17 cellular contexts compared by ENCODE assay signal in the genomic region with DNA sequence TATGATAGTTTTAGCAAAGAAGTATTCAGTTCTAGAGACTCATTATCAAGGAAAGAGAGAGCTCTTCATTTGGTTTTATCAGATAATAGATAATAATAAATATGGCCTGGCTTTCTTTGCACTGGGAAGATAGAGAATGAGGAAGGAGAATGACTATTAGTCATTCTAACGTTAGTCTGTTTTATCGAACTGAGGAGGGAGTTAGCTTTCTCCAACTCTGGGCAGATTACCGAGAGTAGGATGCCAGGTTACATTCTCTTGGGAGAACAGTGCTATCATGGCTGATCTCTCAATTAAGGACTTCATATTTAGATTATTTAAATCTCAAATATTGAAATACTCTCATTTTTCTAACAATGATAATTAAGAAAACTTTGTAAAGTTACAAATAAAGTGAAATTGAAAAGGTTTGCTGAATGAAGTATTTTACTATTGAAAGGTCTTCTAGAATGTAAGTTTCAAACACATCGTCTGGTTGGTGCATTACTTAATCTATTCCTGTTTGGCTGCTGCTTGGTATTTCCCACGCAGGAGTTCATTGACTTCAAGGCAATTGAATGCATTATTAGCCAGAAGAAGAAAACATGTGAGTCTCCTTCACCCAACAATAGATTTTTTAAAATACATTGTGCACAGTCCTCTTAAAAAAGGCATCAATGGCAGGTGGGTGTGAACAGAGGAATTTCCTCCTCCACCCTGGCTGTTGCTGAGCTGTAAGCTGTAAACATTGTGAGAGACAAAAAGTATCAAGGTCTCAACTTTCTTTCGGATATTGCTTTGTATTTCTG.
DNase-seq lines count a peak whose midpoint lies in the region; ATAC-seq and TF ChIP-seq lines count a peak whose summit lies in the region.
"Had no signal": no experiment of that assay in that cellular context is flagged by ENCODE, and none has a peak within 500 bp of the region (broad histone marks: within the 10 kb centered on the region; RNA-seq: fewer than 3 reads in every experiment).

No MANE protein-coding gene starts in this region.

- ATAC-seq in WTC11 (no peak), left ventricle myocardium superior (peak; percentile 34)
- ATAC-seq: activated CD8-positive, alpha-beta T cell treated with anti-CD3 and anti-CD28 coated beads for 36 hours had no signal

- H3K36me3 ChIP-seq in ACC112 (ENCODE audit: insufficient read depth, low read length): peaks cover 15% of the 10 kb centered on the region
- H3K36me3 ChIP-seq: tibial artery had no signal

- H3K27ac ChIP-seq in ACC112 (ENCODE audit: low read depth, low read length): peak overlapping the region; percentile 98

- H3K9me3 Mint-ChIP-seq in IgD-negative memory B cell (no peaks in the 10 kb centered on the region), WTC11 (peaks cover 5% of the 10 kb centered on the region)
- H3K9me3 Mint-ChIP-seq: activated CD8-positive, alpha-beta T cell treated with anti-CD3 and anti-CD28 coated beads for 36 hours had no signal

- POLR2A ChIA-PET in WTC11 (lab: Charles Lee): interaction anchor here (0.6 kb wide), 1 partner anchor 9 kb away, joined by 8 read pairs; no protein-coding TSS in a partner anchor

- H3K4me3 ChIP-seq in ACC112 (ENCODE audit: low read depth, low read length): peak overlapping the region; percentile 17
- H3K4me3 ChIP-seq: tibial artery had no signal

- CTCF ChIA-PET in WTC11 (lab: Charles Lee): interaction anchor here (0.7 to 1.6 kb wide), 2 partner anchors 25 to 164 kb away, joined by 4 read pairs; no protein-coding TSS in a partner anchor

- H3K4me1 Mint-ChIP-seq in IgD-negative memory B cell: peaks cover 60 to 71% (median 66%) of the 10 kb centered on the region in 3 donors
- H3K4me1 Mint-ChIP-seq in WTC11: peaks cover 32% of the 10 kb centered on the region

- no peak overlapping the region for H2AFZ ChIP-seq in ACC112 (ENCODE audit: low read length, unreplicated experiment)

- H3K36me3 Mint-ChIP-seq in IgD-negative memory B cell: peaks cover 12% of the 10 kb centered on the region
- H3K36me3 Mint-ChIP-seq in WTC11: peaks cover 16% of the 10 kb centered on the region

- H3K27me3 Mint-ChIP-seq in IgD-negative memory B cell: no peaks in the 10 kb centered on the region
- no peaks in the 10 kb centered on the region for H3K27me3 Mint-ChIP-seq in WTC11 (ENCODE audit: low read depth)

- peak overlapping the region in 3 of 4 donors; percentile 34 to 78 (median 75) for H3K4me3 Mint-ChIP-seq in IgD-negative memory B cell
- H3K4me3 Mint-ChIP-seq in WTC11: no peak overlapping the region
- H3K4me3 Mint-ChIP-seq: activated CD8-positive, alpha-beta T cell treated with anti-CD3 and anti-CD28 coated beads for 36 hours had no signal

- peaks cover 93% of the 10 kb centered on the region for H3K79me2 ChIP-seq in ACC112 (ENCODE audit: control insufficient read depth, insufficient read depth, low read length, unreplicated experiment)

- H3K27ac Mint-ChIP-seq in IgD-negative memory B cell: peak overlapping the region in 2 of 3 donors; percentile 5 to 69
- peak overlapping the region; percentile 47; the same call in 1 of the 2 replicates for H3K27ac Mint-ChIP-seq in WTC11
- H3K27ac Mint-ChIP-seq: activated CD8-positive, alpha-beta T cell treated with anti-CD3 and anti-CD28 coated beads for 36 hours had no signal

- H3K4me1 ChIP-seq in ACC112 (ENCODE audit: control insufficient read depth, insufficient read depth, low read length, unreplicated experiment): peaks cover 65% of the 10 kb centered on the region

- H3K27me3 ChIP-seq in ACC112 (ENCODE audit: insufficient read depth, low read length): no peaks in the 10 kb centered on the region
- H3K27me3 ChIP-seq: tibial artery had no signal

- intact Hi-C loops in left ventricle myocardium superior (cut with micrococcal nuclease): no loop called here

- no peak for DNase-seq in WTC11 (ENCODE audit: low spot score)
- DNase-seq in left ventricle myocardium superior: no peak
- DNase-seq in NCI-H2227 treated with DMSO at 0.1 percent for 48 hours (lab: John Stamatoyannopoulos, UW): no peak
- DNase-seq in amygdala (lab: John Stamatoyannopoulos, UW): no peak
- DNase-seq in hepatic stellate cell (ENCODE audit: low spot score): no peak
- no peak for DNase-seq in activated naive CD4-positive, alpha-beta T cell (lab: John Stamatoyannopoulos, UW)
- DNase-seq: activated CD8-positive, alpha-beta T cell treated with anti-CD3 and anti-CD28 coated beads for 36 hours; activated gamma-delta T cell; caudate nucleus; glutamatergic neuron; kidney glomerular epithelial cell; NCI-H1048; NCI-H446; stimulated activated CD4-positive, alpha-beta T cell treated with anti-CD3 and anti-CD28 coated beads, Interleukin-1b, Interleukin-23, amount 100 ng/mL, for 48 hours; tibial artery had no signal

- TF ChIP-seq CTCF in WTC11 (IDR thresholded peaks at IDR 0.05): no peak

TF ChIP-seq in WTC11, 78 proteins besides CTCF, POLR2A, EP300 and RAD21:
- TF ChIP-seq CDX4 (CRISPR knock-in tag; IDR thresholded peaks at IDR 0.05; ENCODE audit: borderline replicate concordance) (no peak), ZNF671 (CRISPR knock-in tag; IDR thresholded peaks at IDR 0.05) (no peak), ZNF232 (CRISPR knock-in tag; IDR thresholded peaks at IDR 0.05) (no peak), SMAD4 (CRISPR knock-in tag; IDR thresholded peaks at IDR 0.05) (no peak), RORB (CRISPR knock-in tag; IDR thresholded peaks at IDR 0.05) (no peak), KAT7 (CRISPR knock-in tag; IDR thresholded peaks at IDR 0.05; ENCODE audit: borderline replicate concordance) (no peak), ZNF512 (CRISPR knock-in tag; IDR thresholded peaks at IDR 0.05; ENCODE audit: borderline replicate concordance) (no peak), CREM (CRISPR knock-in tag; IDR thresholded peaks at IDR 0.05) (no peak), ATF1 (CRISPR knock-in tag; IDR thresholded peaks at IDR 0.05) (no peak), ZNF219 (CRISPR knock-in tag; IDR thresholded peaks at IDR 0.05; ENCODE audit: borderline replicate concordance) (no peak), MYBL2 (CRISPR knock-in tag; IDR thresholded peaks at IDR 0.05) (no peak), ZNF263 (CRISPR knock-in tag; IDR thresholded peaks at IDR 0.05; ENCODE audit: low read depth) (no peak), ZNF416 (CRISPR knock-in tag; IDR thresholded peaks at IDR 0.05) (no peak), NFATC4 (CRISPR knock-in tag; IDR thresholded peaks at IDR 0.05) (no peak)
- TF ChIP-seq, protein P1, sequence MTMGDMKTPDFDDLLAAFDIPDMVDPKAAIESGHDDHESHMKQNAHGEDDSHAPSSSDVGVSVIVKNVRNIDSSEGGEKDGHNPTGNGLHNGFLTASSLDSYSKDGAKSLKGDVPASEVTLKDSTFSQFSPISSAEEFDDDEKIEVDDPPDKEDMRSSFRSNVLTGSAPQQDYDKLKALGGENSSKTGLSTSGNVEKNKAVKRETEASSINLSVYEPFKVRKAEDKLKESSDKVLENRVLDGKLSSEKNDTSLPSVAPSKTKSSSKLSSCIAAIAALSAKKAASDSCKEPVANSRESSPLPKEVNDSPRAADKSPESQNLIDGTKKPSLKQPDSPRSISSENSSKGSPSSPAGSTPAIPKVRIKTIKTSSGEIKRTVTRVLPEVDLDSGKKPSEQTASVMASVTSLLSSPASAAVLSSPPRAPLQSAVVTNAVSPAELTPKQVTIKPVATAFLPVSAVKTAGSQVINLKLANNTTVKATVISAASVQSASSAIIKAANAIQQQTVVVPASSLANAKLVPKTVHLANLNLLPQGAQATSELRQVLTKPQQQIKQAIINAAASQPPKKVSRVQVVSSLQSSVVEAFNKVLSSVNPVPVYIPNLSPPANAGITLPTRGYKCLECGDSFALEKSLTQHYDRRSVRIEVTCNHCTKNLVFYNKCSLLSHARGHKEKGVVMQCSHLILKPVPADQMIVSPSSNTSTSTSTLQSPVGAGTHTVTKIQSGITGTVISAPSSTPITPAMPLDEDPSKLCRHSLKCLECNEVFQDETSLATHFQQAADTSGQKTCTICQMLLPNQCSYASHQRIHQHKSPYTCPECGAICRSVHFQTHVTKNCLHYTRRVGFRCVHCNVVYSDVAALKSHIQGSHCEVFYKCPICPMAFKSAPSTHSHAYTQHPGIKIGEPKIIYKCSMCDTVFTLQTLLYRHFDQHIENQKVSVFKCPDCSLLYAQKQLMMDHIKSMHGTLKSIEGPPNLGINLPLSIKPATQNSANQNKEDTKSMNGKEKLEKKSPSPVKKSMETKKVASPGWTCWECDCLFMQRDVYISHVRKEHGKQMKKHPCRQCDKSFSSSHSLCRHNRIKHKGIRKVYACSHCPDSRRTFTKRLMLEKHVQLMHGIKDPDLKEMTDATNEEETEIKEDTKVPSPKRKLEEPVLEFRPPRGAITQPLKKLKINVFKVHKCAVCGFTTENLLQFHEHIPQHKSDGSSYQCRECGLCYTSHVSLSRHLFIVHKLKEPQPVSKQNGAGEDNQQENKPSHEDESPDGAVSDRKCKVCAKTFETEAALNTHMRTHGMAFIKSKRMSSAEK (CRISPR knock-in tag; IDR thresholded peaks at IDR 0.05; ENCODE audit: borderline replicate concordance): no peak
- TF ChIP-seq, protein P2, sequence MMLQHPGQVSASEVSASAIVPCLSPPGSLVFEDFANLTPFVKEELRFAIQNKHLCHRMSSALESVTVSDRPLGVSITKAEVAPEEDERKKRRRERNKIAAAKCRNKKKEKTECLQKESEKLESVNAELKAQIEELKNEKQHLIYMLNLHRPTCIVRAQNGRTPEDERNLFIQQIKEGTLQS (CRISPR knock-in tag; conservative IDR thresholded peaks at IDR 0.05): no peak
